ENCODE assay signal across 15 cellular contexts in genomic region chr2:37782721-37783438, GRCh38.
A peak's percentile ranks its signal among the peaks of the same experiment; 100 is the strongest.
DNase-seq lines count a peak whose midpoint lies in the region; ATAC-seq and TF ChIP-seq lines count a peak whose summit lies in the region.
"Had no signal": no experiment of that assay in that cellular context is flagged by ENCODE, and none has a peak within 500 bp of the region (broad histone marks: within the 10 kb centered on the region; RNA-seq: fewer than 3 reads in every experiment).

No MANE protein-coding gene starts in this region.

- H3K9ac ChIP-seq in stomach smooth muscle (ENCODE audit: low read length in 2 of 2): peak overlapping the region; percentile 29 to 61

- peak overlapping the region; percentile 81 to 84 (median 82) for H3K27ac ChIP-seq in gastroesophageal sphincter
- H3K27ac ChIP-seq in stomach smooth muscle (ENCODE audit: low read length): peak overlapping the region; percentile 85

- peak; percentile 81 for DNase-seq in HCEC 1CT
- DNase-seq in NCI-H748 treated with DMSO at 0.1 percent for 48 hours (lab: John Stamatoyannopoulos, UW): peak; percentile 78
- no peak for DNase-seq in Ammon's horn (ENCODE audit: low spot score)
- no peak for DNase-seq in activated effector memory CD4-positive, alpha-beta T cell treated with anti-CD3 and anti-CD28 coated beads, Interleukin-2, amount 50 U/mL, for 16 hours
- DNase-seq in activated CD8-positive, alpha-beta memory T cell treated with anti-CD3 and anti-CD28 coated beads, Interleukin-2, amount 50 U/mL, for 4 hours: no peak
- DNase-seq: activated CD4-positive, alpha-beta T cell treated with anti-CD3 and anti-CD28 coated beads, Interleukin-2, amount 10 ng/mL, durations not matched to agents 24 days and 14 days; kidney; MM.1S; NCI-H526; nucleus accumbens; stimulated activated CD4-positive, alpha-beta T cell treated with anti-CD3 and anti-CD28 coated beads, Interleukin-1b, Interleukin-23, amount 100 ng/mL, for 48 hours; stimulated activated naive CD4-positive, alpha-beta T cell treated with Interleukin-2 at 50 U/mL for 16 hours had no signal

- H3K36me3 ChIP-seq in gastroesophageal sphincter (no peaks in the 10 kb centered on the region), stomach smooth muscle (ENCODE audit: control insufficient read depth in 2 of 2, insufficient read depth in 2 of 2, low read length in 2 of 2) (no peaks in the 10 kb centered on the region)

- H3K4me1 ChIP-seq in gastroesophageal sphincter: peaks cover 0 to 64% (median 12%) of the 10 kb centered on the region in 3 donors
- peaks cover 35% of the 10 kb centered on the region for H3K4me1 ChIP-seq in stomach smooth muscle (ENCODE audit: control insufficient read depth, insufficient read depth, low read length)

- H3K9me3 ChIP-seq in gastroesophageal sphincter (no peaks in the 10 kb centered on the region), stomach smooth muscle (ENCODE audit: control insufficient read depth in 2 of 2, low read length in 2 of 2) (peaks cover 0 to 4% of the 10 kb centered on the region in 2 donors)

- no peak for TF ChIP-seq EP300 in gastroesophageal sphincter (IDR thresholded peaks at IDR 0.05)

- 33 to 34% methylated on average over 5 to 9 of the region's 10 CpGs for WGBS in gastroesophageal sphincter (ENCODE audit: low coverage in 1 of 2), 2 donors

- H3K4me3 ChIP-seq in gastroesophageal sphincter (no peak overlapping the region), stomach smooth muscle (ENCODE audit: low read length in 2 of 2) (peak overlapping the region in 1 of 2 donors; percentile 8)

- ATAC-seq in gastroesophageal sphincter (peak; percentile 30), GM21619 (IDR thresholded peaks at IDR 0.05; ENCODE audit: unreplicated experiment) (no peak)

- peak in 1 of 4 experiments; percentile 12 for TF ChIP-seq CTCF in gastroesophageal sphincter (IDR thresholded peaks at IDR 0.05)

- TF ChIP-seq POLR2A in gastroesophageal sphincter (IDR thresholded peaks at IDR 0.05): no peak

- H3K27me3 ChIP-seq in gastroesophageal sphincter: no peaks in the 10 kb centered on the region
- no peaks in the 10 kb centered on the region for H3K27me3 ChIP-seq in stomach smooth muscle (ENCODE audit: control insufficient read depth in 1 of 2, insufficient read depth in 2 of 2, low read length in 2 of 2)

Comparison
In these comparisons a context has a peak if more than half of its experiments do, and no peak if none do; other contexts are left out.
1. DNase-seq: peak in HCEC 1CT (single experiment) and NCI-H748 treated with DMSO at 0.1 percent for 48 hours (single experiment); none in Ammon's horn (single experiment), activated effector memory CD4-positive, alpha-beta T cell treated with anti-CD3 and anti-CD28 coated beads, Interleukin-2, amount 50 U/mL, for 16 hours (single experiment) and activated CD8-positive, alpha-beta memory T cell treated with anti-CD3 and anti-CD28 coated beads, Interleukin-2, amount 50 U/mL, for 4 hours (single experiment).